Comparison of ENCODE assay signal across 34 cellular contexts in genomic region chr14:26982071-26982470, GRCh38.
"Had no signal": no experiment of that assay in that cellular context is flagged by ENCODE, and none has a peak within 500 bp of the region (broad histone marks: within the 10 kb centered on the region; RNA-seq: fewer than 3 reads in every experiment).

No MANE protein-coding gene starts in this region.

- DNase-seq: activated B cell treated with CpG ODN at 0.5 μM for 24 hours; activated CD4-positive, alpha-beta memory T cell treated with anti-CD3 and anti-CD28 coated beads for 36 hours; activated CD4-positive, alpha-beta T cell treated with anti-CD3 and anti-CD28 coated beads for 4 hours; activated CD4-positive, alpha-beta T cell treated with anti-CD3 and anti-CD28 coated beads, Interleukin-2, amount 10 ng/mL, durations not matched to agents 24 days and 14 days; activated CD4-positive, alpha-beta T cell treated with anti-CD3 and anti-CD28 coated beads, Interleukin-2, amount 50 U/mL, for 1 hour; activated CD4-positive, alpha-beta T cell treated with anti-CD3 and anti-CD28 coated beads, Interleukin-2, amount 50 U/mL, for 4 hours; activated CD4-positive, CD25-positive, alpha-beta regulatory T cell treated with anti-CD3 and anti-CD28 coated beads, Interleukin-2, amount 50 U/mL, for 72 hours; activated CD8-positive, alpha-beta memory T cell treated with anti-CD3 and anti-CD28 coated beads, Interleukin-2, amount 50 U/mL, for 4 hours; activated CD8-positive, alpha-beta T cell treated with anti-CD3 and anti-CD28 coated beads for 36 hours; activated effector memory CD4-positive, alpha-beta T cell treated with anti-CD3 and anti-CD28 coated beads, Interleukin-2, amount 50 U/mL, for 16 hours; activated gamma-delta T cell treated with Interleukin-2 at 50 U/mL for 16 hours; activated naive CD4-positive, alpha-beta T cell; activated naive CD4-positive, alpha-beta T cell treated with anti-CD3 and anti-CD28 coated beads for 36 hours; activated naive CD4-positive, alpha-beta T cell treated with anti-CD3 and anti-CD28 coated beads, Interleukin-2, amount 50 U/mL, for 16 hours; activated naive CD8-positive, alpha-beta T cell treated with anti-CD3 and anti-CD28 coated beads for 36 hours; activated T-cell treated with anti-CD3 and anti-CD28 coated beads for 4 hours; activated T-cell treated with anti-CD3 and anti-CD28 coated beads, Interleukin-2, amount 50 U/mL, for 1 hour; activated T-cell treated with anti-CD3 and anti-CD28 coated beads, Interleukin-2, amount 50 U/mL, for 4 hours; activated T-cell treated with anti-CD3 and anti-CD28 coated beads, Interleukin-2, amount 50 U/mL, for 72 hours; adrenal gland; amniotic stem cell; aorta; body of pancreas; brain microvascular endothelial cell; central memory CD4-positive, alpha-beta T cell; T-helper 1 cell; T-helper 2 cell; T-helper 9 cell had no signal

- ATAC-seq: activated CD8-positive, alpha-beta T cell treated with anti-CD3 and anti-CD28 coated beads for 36 hours; activated naive CD4-positive, alpha-beta T cell treated with anti-CD3 and anti-CD28 coated beads, Interleukin-2, amount 50 U/mL, for 72 hours; activated T-cell treated with anti-CD3 and anti-CD28 coated beads, Interleukin-2, amount 50 U/mL, for 4 hours; activated T-cell treated with anti-CD3 and anti-CD28 coated beads, Interleukin-2, amount 50 U/mL, for 72 hours; activated T-helper 17 cell treated with anti-CD3 and anti-CD28 coated beads, Interleukin-2, amount 50 U/mL, for 72 hours; body of pancreas had no signal

- H3K4me1 ChIP-seq: adrenal gland, body of pancreas, breast epithelium had no signal

- H3K9me3 ChIP-seq: adrenal gland, body of pancreas, breast epithelium had no signal

- H3K4me3 ChIP-seq: adrenal gland, body of pancreas, breast epithelium had no signal

- H3K27me3 ChIP-seq: adrenal gland, body of pancreas, brain microvascular endothelial cell, breast epithelium had no signal

- FAIRE-seq: astrocyte, TTC549 had no signal

- H3K27ac ChIP-seq: adrenal gland, body of pancreas, brain microvascular endothelial cell, breast epithelium, VCaP had no signal

- H3K36me3 ChIP-seq: adrenal gland, brain microvascular endothelial cell, breast epithelium had no signal
